In the genomic region with DNA sequence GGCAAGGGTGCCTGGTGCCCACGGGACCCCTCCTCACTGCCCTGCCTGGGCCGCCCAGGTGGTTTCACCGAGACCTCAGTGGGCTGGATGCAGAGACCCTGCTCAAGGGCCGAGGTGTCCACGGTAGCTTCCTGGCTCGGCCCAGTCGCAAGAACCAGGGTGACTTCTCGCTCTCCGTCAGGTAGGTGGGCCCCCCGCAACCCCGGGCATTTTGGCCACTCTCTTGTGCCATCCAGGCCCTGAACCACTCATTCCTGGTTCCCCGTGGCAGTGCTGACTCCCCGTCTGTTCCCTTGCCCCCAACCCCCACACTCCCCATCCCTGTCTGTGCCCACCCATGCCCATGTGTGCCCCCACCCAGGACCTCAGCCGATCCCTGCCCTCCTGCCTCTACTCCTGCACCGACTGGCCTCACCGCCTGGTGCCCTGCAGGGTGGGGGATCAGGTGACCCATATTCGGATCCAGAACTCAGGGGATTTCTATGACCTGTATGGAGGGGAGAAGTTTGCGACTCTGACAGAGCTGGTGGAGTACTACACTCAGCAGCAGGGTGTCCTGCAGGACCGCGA, we compare ENCODE assay signal across 10 cellular contexts. TPM values are rescaled to one million over a fixed set of nuclear protein-coding genes. Genes with fewer than 3 reads are reported as not detected.
DNase-seq lines count a peak whose midpoint lies in the region; ATAC-seq and TF ChIP-seq lines count a peak whose summit lies in the region.
"Had no signal": no experiment of that assay in that cellular context is flagged by ENCODE, and none has a peak within 500 bp of the region (broad histone marks: within the 10 kb centered on the region; RNA-seq: fewer than 3 reads in every experiment).

No MANE protein-coding gene starts in this region.

- H3K9me3 ChIP-seq in tibial artery (no peaks in the 10 kb centered on the region), PC-3 (ENCODE audit: low read length) (no peaks in the 10 kb centered on the region)

- no peak for ATAC-seq in memory B cell (ENCODE audit: low read depth)
- no peak for ATAC-seq in PC-3
- no peak for ATAC-seq in GM18861 (IDR thresholded peaks at IDR 0.05; ENCODE audit: unreplicated experiment)
- ATAC-seq: HCT116 had no signal

- peaks cover 77% of the 10 kb centered on the region for H3K4me1 Mint-ChIP-seq in activated T-cell treated with anti-CD3 and anti-CD28 coated beads, Interleukin-2, amount 50 U/mL, for 24 hours (ENCODE audit: low read depth)
- H3K4me1 Mint-ChIP-seq in activated naive CD8-positive, alpha-beta T cell (ENCODE audit: low read depth): peaks cover 70% of the 10 kb centered on the region
- H3K4me1 Mint-ChIP-seq in memory B cell: peaks cover 64% of the 10 kb centered on the region

- no peaks in the 10 kb centered on the region for H3K4me1 ChIP-seq in tibial artery
- 0 out of 2 replicates have a peak, but pooled peaks cover 3% of the 10 kb centered on the region for H3K4me1 ChIP-seq in PC-3 (ENCODE audit: insufficient read depth, low read length)

- H3K9ac ChIP-seq in PC-3 (ENCODE audit: low read length): no peak overlapping the region

- H3K27ac ChIP-seq in tibial artery (peak overlapping the region in 1 of 2 donors; percentile 36), PC-3 (ENCODE audit: low read length) (no peak overlapping the region)

- POLR2A ChIA-PET in PC-3 (lab: Charles Lee; ENCODE audit: unreplicated experiment): no interaction called here

- H3K36me3 Mint-ChIP-seq in activated T-cell treated with anti-CD3 and anti-CD28 coated beads, Interleukin-2, amount 50 U/mL, for 24 hours (ENCODE audit: low read depth): peaks cover 65% of the 10 kb centered on the region
- H3K36me3 Mint-ChIP-seq in activated naive CD8-positive, alpha-beta T cell: peaks cover 15% of the 10 kb centered on the region
- H3K36me3 Mint-ChIP-seq in memory B cell: peaks cover 43% of the 10 kb centered on the region

- no peaks in the 10 kb centered on the region for H3K79me2 ChIP-seq in PC-3 (ENCODE audit: low read length)

- TF ChIP-seq CTCF in tibial artery (IDR thresholded peaks at IDR 0.05) (no peak), PC-3 (conservative IDR thresholded peaks at IDR 0.05; ENCODE audit: low read depth, low read length) (no peak)

- H4K20me1 ChIP-seq in PC-3 (ENCODE audit: low read length): no peaks in the 10 kb centered on the region

- peak overlapping the region; percentile 99 for H3K27ac Mint-ChIP-seq in activated T-cell treated with anti-CD3 and anti-CD28 coated beads, Interleukin-2, amount 50 U/mL, for 24 hours
- peak overlapping the region; percentile 98 for H3K27ac Mint-ChIP-seq in activated naive CD8-positive, alpha-beta T cell
- H3K27ac Mint-ChIP-seq in memory B cell: peak overlapping the region; percentile 94

- H3K27me3 ChIP-seq in tibial artery (no peaks in the 10 kb centered on the region), PC-3 (ENCODE audit: low read length) (no peaks in the 10 kb centered on the region)

- intact Hi-C loops in tibial artery (cut with DNase I; ENCODE audit: low total_unique reads): no loop called here
- intact Hi-C loops in PC-3 (cut with micrococcal nuclease): no loop called here

- no peaks in the 10 kb centered on the region for H3F3A ChIP-seq in PC-3 (ENCODE audit: low read length, unreplicated experiment)

- H3K4me3 ChIP-seq in tibial artery (peak overlapping the region; percentile 35 to 43), PC-3 (ENCODE audit: low read length) (no peak overlapping the region)

- no peaks in the 10 kb centered on the region for H3K9me2 ChIP-seq in PC-3 (replicated peaks; ENCODE audit: low read length)

- no peak overlapping the region for H3K4me2 ChIP-seq in PC-3 (ENCODE audit: low read length)

- H2AFZ ChIP-seq in PC-3 (ENCODE audit: low read length): no peak overlapping the region

- H3K4me3 Mint-ChIP-seq in activated T-cell treated with anti-CD3 and anti-CD28 coated beads, Interleukin-2, amount 50 U/mL, for 24 hours: peak overlapping the region; percentile 99
- peak overlapping the region; percentile 97 for H3K4me3 Mint-ChIP-seq in activated naive CD8-positive, alpha-beta T cell
- peak overlapping the region; percentile 99 for H3K4me3 Mint-ChIP-seq in memory B cell

- no peaks in the 10 kb centered on the region for H3K9me3 Mint-ChIP-seq in activated T-cell treated with anti-CD3 and anti-CD28 coated beads, Interleukin-2, amount 50 U/mL, for 24 hours
- H3K9me3 Mint-ChIP-seq in activated naive CD8-positive, alpha-beta T cell (ENCODE audit: low read depth): no peaks in the 10 kb centered on the region
- no peaks in the 10 kb centered on the region for H3K9me3 Mint-ChIP-seq in memory B cell

- peak; percentile 67 for DNase-seq in activated T-cell treated with anti-CD3 and anti-CD28 coated beads, Interleukin-2, amount 50 U/mL, for 24 hours
- no peak for DNase-seq in activated T-cell treated with anti-CD3 and anti-CD28 coated beads, Interleukin-2, amount 50 U/mL, for 48 hours
- no peak for DNase-seq in memory B cell (ENCODE audit: low spot score in 2 of 2)
- no peak for DNase-seq in tibial artery
- DNase-seq in PC-3: no peak
- no peak for DNase-seq in NCI-H2171 (lab: John Stamatoyannopoulos, UW)

- CTCF ChIA-PET in PC-3 (lab: Charles Lee): no interaction called here

- no peaks in the 10 kb centered on the region for H3K27me3 Mint-ChIP-seq in activated T-cell treated with anti-CD3 and anti-CD28 coated beads, Interleukin-2, amount 50 U/mL, for 24 hours
- H3K27me3 Mint-ChIP-seq in activated naive CD8-positive, alpha-beta T cell: no peaks in the 10 kb centered on the region
- no peaks in the 10 kb centered on the region for H3K27me3 Mint-ChIP-seq in memory B cell

- no TSS peak for BruUV-seq in PC-3 (replicated peaks; lab: Mats Ljungman, UMichigan)

- H3K36me3 ChIP-seq in tibial artery (peaks cover 0 to 22% (median 5%) of the 10 kb centered on the region in 3 donors), PC-3 (ENCODE audit: low read depth, low read length) (no peaks in the 10 kb centered on the region)

RNA-seq across cellular contexts. Expression of a gene that starts 0.5 kb away (rescaled TPM):
- 22.5 and 28.4 TPM in 2 replicates for total RNA-seq in PC-3 (2014; rRNA removed)

RNA-seq across cellular contexts. Expression of a gene that starts 7.8 kb away (rescaled TPM):
- total RNA-seq in PC-3 (2014; rRNA removed): 125 and 130 TPM in 2 replicates

RNA-seq across cellular contexts. Expression of a gene that starts 8.0 kb away (rescaled TPM):
- total RNA-seq in PC-3 (2014; rRNA removed): not detected in 2 replicates
- total RNA-seq: dermis microvascular lymphatic vessel endothelial cell had no signal

RNA-seq across cellular contexts. Expression of a gene that starts 18.8 kb away (rescaled TPM):
- 353 and 376 TPM in 2 replicates for total RNA-seq in PC-3 (2014; rRNA removed)

RNA-seq across cellular contexts. Expression of a gene that starts 19.1 kb away (rescaled TPM):
- total RNA-seq in PC-3 (2014; rRNA removed): 40.7 and 44.3 TPM in 2 replicates
